2 cellular contexts compared by ENCODE assay signal in the genomic region with DNA sequence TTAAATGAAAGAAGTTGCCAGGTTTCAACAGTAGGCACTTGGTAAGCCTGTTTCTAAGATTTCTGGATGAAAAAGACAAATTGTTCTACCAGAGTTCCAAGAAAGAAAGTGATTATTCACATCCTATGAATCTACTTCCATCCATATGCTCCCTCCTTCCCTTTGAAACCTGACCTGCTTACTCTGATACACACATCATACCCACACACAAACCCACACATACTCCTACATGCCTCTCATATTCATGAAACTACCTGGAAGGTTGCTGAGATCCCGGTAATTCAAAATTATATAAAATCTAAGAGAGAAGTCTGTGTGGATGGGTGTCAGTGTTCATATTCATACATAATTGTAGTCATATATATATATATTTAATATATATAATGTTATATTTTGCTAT.
A peak's percentile ranks its signal among the peaks of the same experiment; 100 is the strongest.
TF ChIP-seq lines count a peak whose summit lies in the region.

No MANE protein-coding gene starts in this region.

TF ChIP-seq in HEK293, 187 proteins besides CTCF, POLR2A, EP300 and RAD21 (continued from another document):
- TF ChIP-seq, protein P1, sequence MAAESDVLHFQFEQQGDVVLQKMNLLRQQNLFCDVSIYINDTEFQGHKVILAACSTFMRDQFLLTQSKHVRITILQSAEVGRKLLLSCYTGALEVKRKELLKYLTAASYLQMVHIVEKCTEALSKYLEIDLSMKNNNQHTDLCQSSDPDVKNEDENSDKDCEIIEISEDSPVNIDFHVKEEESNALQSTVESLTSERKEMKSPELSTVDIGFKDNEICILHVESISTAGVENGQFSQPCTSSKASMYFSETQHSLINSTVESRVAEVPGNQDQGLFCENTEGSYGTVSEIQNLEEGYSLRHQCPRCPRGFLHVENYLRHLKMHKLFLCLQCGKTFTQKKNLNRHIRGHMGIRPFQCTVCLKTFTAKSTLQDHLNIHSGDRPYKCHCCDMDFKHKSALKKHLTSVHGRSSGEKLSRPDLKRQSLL (tag by site-specific recombination; IDR thresholded peaks at IDR 0.05) = no peak
- 0 out of 2 replicates have a peak, but pooled peaks have one; percentile 32 for TF ChIP-seq ZFHX2 (tag by site-specific recombination; conservative IDR thresholded peaks at IDR 0.05)
- TF ChIP-seq, protein P2, sequence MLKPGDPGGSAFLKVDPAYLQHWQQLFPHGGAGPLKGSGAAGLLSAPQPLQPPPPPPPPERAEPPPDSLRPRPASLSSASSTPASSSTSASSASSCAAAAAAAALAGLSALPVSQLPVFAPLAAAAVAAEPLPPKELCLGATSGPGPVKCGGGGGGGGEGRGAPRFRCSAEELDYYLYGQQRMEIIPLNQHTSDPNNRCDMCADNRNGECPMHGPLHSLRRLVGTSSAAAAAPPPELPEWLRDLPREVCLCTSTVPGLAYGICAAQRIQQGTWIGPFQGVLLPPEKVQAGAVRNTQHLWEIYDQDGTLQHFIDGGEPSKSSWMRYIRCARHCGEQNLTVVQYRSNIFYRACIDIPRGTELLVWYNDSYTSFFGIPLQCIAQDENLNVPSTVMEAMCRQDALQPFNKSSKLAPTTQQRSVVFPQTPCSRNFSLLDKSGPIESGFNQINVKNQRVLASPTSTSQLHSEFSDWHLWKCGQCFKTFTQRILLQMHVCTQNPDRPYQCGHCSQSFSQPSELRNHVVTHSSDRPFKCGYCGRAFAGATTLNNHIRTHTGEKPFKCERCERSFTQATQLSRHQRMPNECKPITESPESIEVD (tag by site-specific recombination; IDR thresholded peaks at IDR 0.05) = no peak
- TF ChIP-seq SP3 (tag by site-specific recombination; IDR thresholded peaks at IDR 0.05) = no peak
- 0 out of 2 replicates have a peak, but pooled peaks have one; percentile 24 for TF ChIP-seq EGR2 (tag by site-specific recombination; IDR thresholded peaks at IDR 0.05; ENCODE audit: low read depth)
- no peak for TF ChIP-seq ZNF585B (tag by site-specific recombination; IDR thresholded peaks at IDR 0.05)
- TF ChIP-seq ZNF223 (tag by site-specific recombination; IDR thresholded peaks at IDR 0.05) = no peak
- TF ChIP-seq, protein P3, sequence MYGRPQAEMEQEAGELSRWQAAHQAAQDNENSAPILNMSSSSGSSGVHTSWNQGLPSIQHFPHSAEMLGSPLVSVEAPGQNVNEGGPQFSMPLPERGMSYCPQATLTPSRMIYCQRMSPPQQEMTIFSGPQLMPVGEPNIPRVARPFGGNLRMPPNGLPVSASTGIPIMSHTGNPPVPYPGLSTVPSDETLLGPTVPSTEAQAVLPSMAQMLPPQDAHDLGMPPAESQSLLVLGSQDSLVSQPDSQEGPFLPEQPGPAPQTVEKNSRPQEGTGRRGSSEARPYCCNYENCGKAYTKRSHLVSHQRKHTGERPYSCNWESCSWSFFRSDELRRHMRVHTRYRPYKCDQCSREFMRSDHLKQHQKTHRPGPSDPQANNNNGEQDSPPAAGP (tag by site-specific recombination; IDR thresholded peaks at IDR 0.05) = no peak
- TF ChIP-seq ZNF311 (tag by site-specific recombination; IDR thresholded peaks at IDR 0.05; ENCODE audit: borderline replicate concordance) = no peak
- no peak for TF ChIP-seq ZIC2 (tag by site-specific recombination; IDR thresholded peaks at IDR 0.05)
- TF ChIP-seq ZSCAN30 (tag by site-specific recombination; IDR thresholded peaks at IDR 0.05) = no peak
- no peak for TF ChIP-seq ZNF521 (tag by site-specific recombination; IDR thresholded peaks at IDR 0.05)

TF ChIP-seq in WTC11, 78 proteins besides CTCF, POLR2A, EP300 and RAD21 (continued from another document):
- TF ChIP-seq, protein P4, sequence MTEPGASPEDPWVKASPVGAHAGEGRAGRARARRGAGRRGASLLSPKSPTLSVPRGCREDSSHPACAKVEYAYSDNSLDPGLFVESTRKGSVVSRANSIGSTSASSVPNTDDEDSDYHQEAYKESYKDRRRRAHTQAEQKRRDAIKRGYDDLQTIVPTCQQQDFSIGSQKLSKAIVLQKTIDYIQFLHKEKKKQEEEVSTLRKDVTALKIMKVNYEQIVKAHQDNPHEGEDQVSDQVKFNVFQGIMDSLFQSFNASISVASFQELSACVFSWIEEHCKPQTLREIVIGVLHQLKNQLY (CRISPR knock-in tag; IDR thresholded peaks at IDR 0.05) = no peak
- TF ChIP-seq NR3C1 (CRISPR knock-in tag; conservative IDR thresholded peaks at IDR 0.05; ENCODE audit: low read depth) (no peak), JAZF1 (CRISPR knock-in tag; IDR thresholded peaks at IDR 0.05) (no peak), MXD4 (CRISPR knock-in tag; IDR thresholded peaks at IDR 0.05; ENCODE audit: borderline replicate concordance) (no peak), FOXK1 (CRISPR knock-in tag; IDR thresholded peaks at IDR 0.05) (no peak), CREM (CRISPR knock-in tag; IDR thresholded peaks at IDR 0.05) (no peak), NFE2L1 (CRISPR knock-in tag; IDR thresholded peaks at IDR 0.05) (no peak)
- TF ChIP-seq, protein P5, sequence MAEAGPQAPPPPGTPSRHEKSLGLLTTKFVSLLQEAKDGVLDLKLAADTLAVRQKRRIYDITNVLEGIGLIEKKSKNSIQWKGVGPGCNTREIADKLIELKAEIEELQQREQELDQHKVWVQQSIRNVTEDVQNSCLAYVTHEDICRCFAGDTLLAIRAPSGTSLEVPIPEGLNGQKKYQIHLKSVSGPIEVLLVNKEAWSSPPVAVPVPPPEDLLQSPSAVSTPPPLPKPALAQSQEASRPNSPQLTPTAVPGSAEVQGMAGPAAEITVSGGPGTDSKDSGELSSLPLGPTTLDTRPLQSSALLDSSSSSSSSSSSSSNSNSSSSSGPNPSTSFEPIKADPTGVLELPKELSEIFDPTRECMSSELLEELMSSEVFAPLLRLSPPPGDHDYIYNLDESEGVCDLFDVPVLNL (CRISPR knock-in tag; IDR thresholded peaks at IDR 0.05; ENCODE audit: borderline replicate concordance, low read depth) = no peak
- TF ChIP-seq, protein P6, sequence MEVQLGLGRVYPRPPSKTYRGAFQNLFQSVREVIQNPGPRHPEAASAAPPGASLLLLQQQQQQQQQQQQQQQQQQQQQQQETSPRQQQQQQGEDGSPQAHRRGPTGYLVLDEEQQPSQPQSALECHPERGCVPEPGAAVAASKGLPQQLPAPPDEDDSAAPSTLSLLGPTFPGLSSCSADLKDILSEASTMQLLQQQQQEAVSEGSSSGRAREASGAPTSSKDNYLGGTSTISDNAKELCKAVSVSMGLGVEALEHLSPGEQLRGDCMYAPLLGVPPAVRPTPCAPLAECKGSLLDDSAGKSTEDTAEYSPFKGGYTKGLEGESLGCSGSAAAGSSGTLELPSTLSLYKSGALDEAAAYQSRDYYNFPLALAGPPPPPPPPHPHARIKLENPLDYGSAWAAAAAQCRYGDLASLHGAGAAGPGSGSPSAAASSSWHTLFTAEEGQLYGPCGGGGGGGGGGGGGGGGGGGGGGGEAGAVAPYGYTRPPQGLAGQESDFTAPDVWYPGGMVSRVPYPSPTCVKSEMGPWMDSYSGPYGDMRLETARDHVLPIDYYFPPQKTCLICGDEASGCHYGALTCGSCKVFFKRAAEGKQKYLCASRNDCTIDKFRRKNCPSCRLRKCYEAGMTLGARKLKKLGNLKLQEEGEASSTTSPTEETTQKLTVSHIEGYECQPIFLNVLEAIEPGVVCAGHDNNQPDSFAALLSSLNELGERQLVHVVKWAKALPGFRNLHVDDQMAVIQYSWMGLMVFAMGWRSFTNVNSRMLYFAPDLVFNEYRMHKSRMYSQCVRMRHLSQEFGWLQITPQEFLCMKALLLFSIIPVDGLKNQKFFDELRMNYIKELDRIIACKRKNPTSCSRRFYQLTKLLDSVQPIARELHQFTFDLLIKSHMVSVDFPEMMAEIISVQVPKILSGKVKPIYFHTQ (CRISPR knock-in tag; IDR thresholded peaks at IDR 0.05) = no peak
- TF ChIP-seq, protein P7, sequence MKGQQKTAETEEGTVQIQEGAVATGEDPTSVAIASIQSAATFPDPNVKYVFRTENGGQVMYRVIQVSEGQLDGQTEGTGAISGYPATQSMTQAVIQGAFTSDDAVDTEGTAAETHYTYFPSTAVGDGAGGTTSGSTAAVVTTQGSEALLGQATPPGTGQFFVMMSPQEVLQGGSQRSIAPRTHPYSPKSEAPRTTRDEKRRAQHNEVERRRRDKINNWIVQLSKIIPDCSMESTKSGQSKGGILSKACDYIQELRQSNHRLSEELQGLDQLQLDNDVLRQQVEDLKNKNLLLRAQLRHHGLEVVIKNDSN (CRISPR knock-in tag; IDR thresholded peaks at IDR 0.05) = no peak
- TF ChIP-seq, protein P8, sequence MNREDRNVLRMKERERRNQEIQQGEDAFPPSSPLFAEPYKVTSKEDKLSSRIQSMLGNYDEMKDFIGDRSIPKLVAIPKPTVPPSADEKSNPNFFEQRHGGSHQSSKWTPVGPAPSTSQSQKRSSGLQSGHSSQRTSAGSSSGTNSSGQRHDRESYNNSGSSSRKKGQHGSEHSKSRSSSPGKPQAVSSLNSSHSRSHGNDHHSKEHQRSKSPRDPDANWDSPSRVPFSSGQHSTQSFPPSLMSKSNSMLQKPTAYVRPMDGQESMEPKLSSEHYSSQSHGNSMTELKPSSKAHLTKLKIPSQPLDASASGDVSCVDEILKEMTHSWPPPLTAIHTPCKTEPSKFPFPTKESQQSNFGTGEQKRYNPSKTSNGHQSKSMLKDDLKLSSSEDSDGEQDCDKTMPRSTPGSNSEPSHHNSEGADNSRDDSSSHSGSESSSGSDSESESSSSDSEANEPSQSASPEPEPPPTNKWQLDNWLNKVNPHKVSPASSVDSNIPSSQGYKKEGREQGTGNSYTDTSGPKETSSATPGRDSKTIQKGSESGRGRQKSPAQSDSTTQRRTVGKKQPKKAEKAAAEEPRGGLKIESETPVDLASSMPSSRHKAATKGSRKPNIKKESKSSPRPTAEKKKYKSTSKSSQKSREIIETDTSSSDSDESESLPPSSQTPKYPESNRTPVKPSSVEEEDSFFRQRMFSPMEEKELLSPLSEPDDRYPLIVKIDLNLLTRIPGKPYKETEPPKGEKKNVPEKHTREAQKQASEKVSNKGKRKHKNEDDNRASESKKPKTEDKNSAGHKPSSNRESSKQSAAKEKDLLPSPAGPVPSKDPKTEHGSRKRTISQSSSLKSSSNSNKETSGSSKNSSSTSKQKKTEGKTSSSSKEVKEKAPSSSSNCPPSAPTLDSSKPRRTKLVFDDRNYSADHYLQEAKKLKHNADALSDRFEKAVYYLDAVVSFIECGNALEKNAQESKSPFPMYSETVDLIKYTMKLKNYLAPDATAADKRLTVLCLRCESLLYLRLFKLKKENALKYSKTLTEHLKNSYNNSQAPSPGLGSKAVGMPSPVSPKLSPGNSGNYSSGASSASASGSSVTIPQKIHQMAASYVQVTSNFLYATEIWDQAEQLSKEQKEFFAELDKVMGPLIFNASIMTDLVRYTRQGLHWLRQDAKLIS (CRISPR knock-in tag; IDR thresholded peaks at IDR 0.05; ENCODE audit: borderline replicate concordance) = no peak
